Comparison of ENCODE assay signal across 29 cellular contexts in the genomic region with DNA sequence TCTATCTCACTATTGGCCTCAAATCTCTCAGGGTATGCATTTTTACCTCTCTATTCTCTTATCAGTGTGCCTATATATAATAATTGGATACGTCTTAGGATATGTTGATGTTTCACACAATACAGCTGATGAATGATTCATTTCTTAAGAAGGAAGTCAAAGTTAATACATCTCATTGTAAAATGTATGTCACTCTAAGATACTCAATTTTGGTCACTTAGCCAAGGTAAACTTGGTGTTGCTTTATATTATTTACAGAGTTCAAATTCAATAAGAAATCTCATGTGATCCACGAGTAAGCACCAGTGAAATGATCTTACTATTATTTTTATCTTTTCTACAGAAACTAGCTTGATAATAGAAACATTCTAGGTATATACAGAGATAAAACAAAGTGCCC.
"Had no signal": no experiment of that assay in that cellular context is flagged by ENCODE, and none has a peak within 500 bp of the region (broad histone marks: within the 10 kb centered on the region; RNA-seq: fewer than 3 reads in every experiment).

No MANE protein-coding gene starts in this region.

- H3K9me3 ChIP-seq: SJCRH30 had no signal

- H3K27me3 ChIP-seq: SJCRH30 had no signal

- H2AFZ ChIP-seq: PC-9 had no signal

- H3K4me2 ChIP-seq: PC-9 had no signal

- H3K27ac Mint-ChIP-seq: T-cell had no signal

- H3K27me3 Mint-ChIP-seq: T-cell had no signal

- H3K4me1 Mint-ChIP-seq: T-cell had no signal

- H3K36me3 Mint-ChIP-seq: T-cell had no signal

- H3K4me1 ChIP-seq: SJCRH30 had no signal

- ATAC-seq: Panc1, Right ventricle myocardium inferior, SK-N-SH treated with all-trans-retinoic acid at 6 μM for 48 hours, T-cell had no signal

- H3K27ac ChIP-seq: PC-9, RWPE1, SJCRH30, SK-N-MC had no signal

- H3K4me3 ChIP-seq: PC-9, SJCRH30, SK-N-MC had no signal

- DNase-seq: Kasumi-1, MM.1S, MV-4-11, NCI-H1092, NCI-H1105, NCI-H1417 treated with DMSO at 0.1 percent for 48 hours, NCI-H1436 treated with DMSO at 0.1 percent for 48 hours, NCI-H1694 treated with DMSO at 0.1 percent for 48 hours, NCI-H187 treated with DMSO at 0.1 percent for 48 hours, NCI-H2029, NCI-H2081, NCI-H226, NCI-H446 treated with DMSO at 0.1 percent for 48 hours, NCI-H510A, NCI-H524, NCI-H526, NCI-H69, NCI-H748 treated with DMSO at 0.1 percent for 48 hours, NCI-H82, PC-9, SHP77, SIG-M5, SJCRH30, T-cell had no signal

- H3K4me3 Mint-ChIP-seq: T-cell had no signal

- H3K36me3 ChIP-seq: SJCRH30 had no signal
